Comparison of ENCODE assay signal across 1 cellular context in the genomic region with DNA sequence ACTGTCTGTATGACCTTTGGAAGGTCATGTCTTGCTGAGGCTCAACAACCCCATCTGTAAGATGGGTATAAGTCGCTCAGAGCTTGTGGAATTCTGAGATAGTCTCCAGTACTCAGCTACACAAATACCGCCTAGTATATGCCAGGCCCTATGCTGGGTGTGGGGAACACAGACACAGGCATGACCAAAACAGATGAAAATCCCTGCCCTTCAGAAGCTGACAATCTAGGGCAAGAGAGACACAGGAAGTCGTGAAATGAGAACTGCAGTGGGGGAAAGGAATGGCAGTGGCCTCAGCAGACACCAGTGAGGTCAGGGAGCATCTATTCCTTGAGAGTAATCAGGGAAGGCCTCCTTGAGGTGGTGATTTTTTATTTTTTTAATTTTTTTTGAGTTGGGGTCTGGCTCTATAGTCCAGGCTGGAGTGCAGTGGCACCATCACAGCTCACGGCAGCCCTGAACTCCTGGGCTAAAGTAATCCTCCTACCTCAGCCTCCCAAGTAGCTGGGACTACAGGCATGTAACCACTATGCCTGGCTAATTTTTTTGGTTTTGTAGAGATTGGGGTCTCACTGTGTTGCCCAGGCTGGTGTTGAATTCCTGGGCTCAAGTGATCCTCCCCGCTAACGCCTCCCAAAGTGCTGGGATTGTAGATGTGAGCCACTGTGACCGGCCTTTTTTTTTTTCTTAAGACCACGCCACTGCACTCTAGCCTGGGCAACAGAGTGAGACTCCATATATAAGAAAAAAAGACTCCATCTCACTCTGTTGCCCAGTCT.
TF ChIP-seq lines count a peak whose summit lies in the region.

No MANE protein-coding gene starts in this region.

TF ChIP-seq in HEK293, 187 proteins besides CTCF, POLR2A, EP300 and RAD21:
- TF ChIP-seq BCL11A (tag by site-specific recombination; IDR thresholded peaks at IDR 0.05; ENCODE audit: low read depth) (no peak), ZNF121 (tag by site-specific recombination; IDR thresholded peaks at IDR 0.05) (peak; percentile 92)
